In genomic region chr3:186933801-186934200, GRCh38 we compare ENCODE assay signal across 16 cellular contexts. TPM values are rescaled to one million over a fixed set of nuclear protein-coding genes. Genes with fewer than 3 reads are reported as not detected.
DNase-seq lines count a peak whose midpoint lies in the region; ATAC-seq and TF ChIP-seq lines count a peak whose summit lies in the region.
"Had no signal": no experiment of that assay in that cellular context is flagged by ENCODE, and none has a peak within 500 bp of the region (broad histone marks: within the 10 kb centered on the region; RNA-seq: fewer than 3 reads in every experiment).

No MANE protein-coding gene starts in this region.

- no peaks in the 10 kb centered on the region for H3K27me3 Mint-ChIP-seq in activated naive CD8-positive, alpha-beta T cell
- H3K27me3 Mint-ChIP-seq in activated naive CD8-positive, alpha-beta T cell treated with anti-CD3 and anti-CD28 coated beads for 36 hours, result no peaks in the 10 kb centered on the region
- H3K27me3 Mint-ChIP-seq: central memory CD8-positive, alpha-beta T cell had no signal

- no peak overlapping the region for H3K27ac Mint-ChIP-seq in activated naive CD8-positive, alpha-beta T cell
- H3K27ac Mint-ChIP-seq in activated naive CD8-positive, alpha-beta T cell treated with anti-CD3 and anti-CD28 coated beads for 36 hours, result no peak overlapping the region
- H3K27ac Mint-ChIP-seq: activated naive CD4-positive, alpha-beta T cell treated with anti-CD3 and anti-CD28 coated beads for 36 hours had no signal

- peak overlapping the region; percentile 90 for H3K4me3 Mint-ChIP-seq in activated naive CD8-positive, alpha-beta T cell
- no peak overlapping the region for H3K4me3 Mint-ChIP-seq in activated naive CD8-positive, alpha-beta T cell treated with anti-CD3 and anti-CD28 coated beads for 36 hours

- H3K9me3 Mint-ChIP-seq in activated naive CD8-positive, alpha-beta T cell (ENCODE audit: low read depth), result no peaks in the 10 kb centered on the region
- H3K9me3 Mint-ChIP-seq in activated naive CD8-positive, alpha-beta T cell treated with anti-CD3 and anti-CD28 coated beads for 36 hours, result peaks cover 3% of the 10 kb centered on the region
- H3K9me3 Mint-ChIP-seq: activated naive CD4-positive, alpha-beta T cell treated with anti-CD3 and anti-CD28 coated beads for 36 hours; central memory CD8-positive, alpha-beta T cell had no signal

- peaks cover 9% of the 10 kb centered on the region for H3K36me3 Mint-ChIP-seq in activated naive CD8-positive, alpha-beta T cell
- peaks cover 34% of the 10 kb centered on the region for H3K36me3 Mint-ChIP-seq in activated naive CD8-positive, alpha-beta T cell treated with anti-CD3 and anti-CD28 coated beads for 36 hours

- H3K27ac ChIP-seq in esophagus squamous epithelium (peak overlapping the region in 3 of 4 donors; percentile 78 to 89 (median 88)), testis (peak overlapping the region; percentile 20)
- H3K27ac ChIP-seq: epithelial cell of prostate had no signal

- H3K4me1 ChIP-seq in esophagus squamous epithelium (peaks cover 5 to 55% (median 15%) of the 10 kb centered on the region in 3 donors), testis (peaks cover 18% of the 10 kb centered on the region)
- H3K4me1 ChIP-seq: pancreas had no signal

- no peak for DNase-seq in activated naive CD8-positive, alpha-beta T cell treated with anti-CD3 and anti-CD28 coated beads for 36 hours
- DNase-seq in NCI-H69 (lab: John Stamatoyannopoulos, UW), result peak; percentile 47
- no peak for DNase-seq in esophagus squamous epithelium (lab: John Stamatoyannopoulos, UW)
- no peak for DNase-seq in testis
- DNase-seq in GM13977 (ENCODE audit: low spot score), result no peak
- DNase-seq in DMS114 treated with DMSO at 0.1 percent for 48 hours (lab: John Stamatoyannopoulos, UW; ENCODE audit: unreplicated experiment), result no peak
- DNase-seq: activated CD4-positive, alpha-beta T cell treated with anti-CD3 and anti-CD28 coated beads, Interleukin-2, amount 50 U/mL, for 48 hours; activated naive CD4-positive, alpha-beta T cell treated with anti-CD3 and anti-CD28 coated beads for 36 hours; GDM1; hypothalamus; NCI-H2081; pancreas had no signal

- 68 to 87% methylated on average over 2 of the region's 4 CpGs for WGBS in esophagus squamous epithelium, 2 donors
- 86 to 87% methylated on average over 4 of the region's 4 CpGs for WGBS in testis, 2 donors

- TF ChIP-seq CTCF in esophagus squamous epithelium (IDR thresholded peaks at IDR 0.05), result no peak
- no peak for TF ChIP-seq CTCF in testis (IDR thresholded peaks at IDR 0.05)
- no peak for TF ChIP-seq CTCF in GM13977 (IDR thresholded peaks at IDR 0.05; ENCODE audit: extremely low read depth, insufficient read depth, missing control alignments)

- ATAC-seq in GM19467 (IDR thresholded peaks at IDR 0.05; ENCODE audit: unreplicated experiment), result no peak
- ATAC-seq: pancreas had no signal

- H3K27me3 ChIP-seq in esophagus squamous epithelium (peaks cover 0 to 58% (median 0%) of the 10 kb centered on the region in 4 donors), testis (no peaks in the 10 kb centered on the region)
- H3K27me3 ChIP-seq: pancreas had no signal

- no peak overlapping the region for H3K4me3 ChIP-seq in esophagus squamous epithelium
- H3K4me3 ChIP-seq in testis, result no peak overlapping the region
- H3K4me3 ChIP-seq: pancreas had no signal

- H3K4me1 Mint-ChIP-seq in activated naive CD8-positive, alpha-beta T cell (ENCODE audit: low read depth), result peaks cover 48% of the 10 kb centered on the region
- peaks cover 35% of the 10 kb centered on the region for H3K4me1 Mint-ChIP-seq in activated naive CD8-positive, alpha-beta T cell treated with anti-CD3 and anti-CD28 coated beads for 36 hours

- intact Hi-C loops in esophagus squamous epithelium (cut with DNase I), result no loop called here
- intact Hi-C loops in testis (cut with DNase I; ENCODE audit: low total_unique reads), result no loop called here

- no peaks in the 10 kb centered on the region for H3K9me3 ChIP-seq in esophagus squamous epithelium
- no peaks in the 10 kb centered on the region for H3K9me3 ChIP-seq in testis
- H3K9me3 ChIP-seq: pancreas had no signal

- no peaks in the 10 kb centered on the region for H3K36me3 ChIP-seq in esophagus squamous epithelium
- no peaks in the 10 kb centered on the region for H3K36me3 ChIP-seq in testis (ENCODE audit: low read depth, missing control alignments)
- H3K36me3 ChIP-seq: pancreas had no signal

- in situ Hi-C loops in GM13977 (cut with MboI; ENCODE audit: low pct_unique_long_range_greater_than_20kb, low sequenced_read_pairs, unreplicated experiment), result no loop called here

- TF ChIP-seq POLR2A in esophagus squamous epithelium (IDR thresholded peaks at IDR 0.05) (no peak), testis (IDR thresholded peaks at IDR 0.05) (no peak)

RNA-seq across cellular contexts. Expression of gene ST6GAL1, which starts 3.5 kb away (rescaled TPM):
- total RNA-seq in activated naive CD8-positive, alpha-beta T cell treated with anti-CD3 and anti-CD28 coated beads for 36 hours, result 10 to 100 TPM; 97.4 to 98.8 TPM
- total RNA-seq in esophagus squamous epithelium (10 to 100 TPM in 2 of 4 donors, 1 to 10 TPM in 2; 6.0 to 44.2 (median 15.2) TPM), testis (10 to 100 TPM; 16.9 to 26.3 TPM)
- polyA plus RNA-seq in testis (ENCODE audit: insufficient read depth, low read depth, low replicate concordance), result 12.8 TPM
